Comparison of ENCODE assay signal across 29 cellular contexts in genomic region chr2:177887722-177888121, GRCh38.
"Had no signal": no experiment of that assay in that cellular context is flagged by ENCODE, and none has a peak within 500 bp of the region (broad histone marks: within the 10 kb centered on the region; RNA-seq: fewer than 3 reads in every experiment).

No MANE protein-coding gene starts in this region.

- H3K27ac ChIP-seq: ascending aorta, cardiac muscle cell, VCaP had no signal

- ATAC-seq: activated CD8-positive, alpha-beta T cell treated with anti-CD3 and anti-CD28 coated beads for 36 hours; activated naive CD8-positive, alpha-beta T cell treated with anti-CD3 and anti-CD28 coated beads, Interleukin-2, amount 50 U/mL, for 24 hours; activated T-cell treated with anti-CD3 and anti-CD28 coated beads, Interleukin-2, amount 50 U/mL, for 4 hours; activated T-cell treated with anti-CD3 and anti-CD28 coated beads, Interleukin-2, amount 50 U/mL, for 72 hours; activated T-helper 17 cell treated with anti-CD3 and anti-CD28 coated beads, Interleukin-2, amount 50 U/mL, for 72 hours had no signal

- H3K36me3 ChIP-seq: ascending aorta, cardiac muscle cell had no signal

- H3K4me3 ChIP-seq: ascending aorta, cardiac muscle cell had no signal

- H3K27me3 ChIP-seq: ascending aorta, cardiac muscle cell had no signal

- H3K4me1 ChIP-seq: ascending aorta had no signal

- DNase-seq: activated B cell treated with CpG ODN at 0.5 μM for 24 hours; activated CD4-positive, alpha-beta memory T cell treated with anti-CD3 and anti-CD28 coated beads for 36 hours; activated CD4-positive, alpha-beta T cell treated with anti-CD3 and anti-CD28 coated beads for 4 hours; activated CD4-positive, alpha-beta T cell treated with anti-CD3 and anti-CD28 coated beads, Interleukin-2, amount 10 ng/mL, durations not matched to agents 24 days and 14 days; activated CD4-positive, alpha-beta T cell treated with anti-CD3 and anti-CD28 coated beads, Interleukin-2, amount 50 U/mL, for 1 hour; activated CD4-positive, alpha-beta T cell treated with anti-CD3 and anti-CD28 coated beads, Interleukin-2, amount 50 U/mL, for 4 hours; activated CD4-positive, CD25-positive, alpha-beta regulatory T cell treated with anti-CD3 and anti-CD28 coated beads, Interleukin-2, amount 50 U/mL, for 72 hours; activated CD8-positive, alpha-beta memory T cell treated with anti-CD3 and anti-CD28 coated beads, Interleukin-2, amount 50 U/mL, for 4 hours; activated CD8-positive, alpha-beta T cell treated with anti-CD3 and anti-CD28 coated beads for 36 hours; activated effector memory CD4-positive, alpha-beta T cell treated with anti-CD3 and anti-CD28 coated beads, Interleukin-2, amount 50 U/mL, for 16 hours; activated gamma-delta T cell treated with Interleukin-2 at 50 U/mL for 16 hours; activated naive CD4-positive, alpha-beta T cell; activated naive CD4-positive, alpha-beta T cell treated with anti-CD3 and anti-CD28 coated beads for 36 hours; activated naive CD8-positive, alpha-beta T cell treated with anti-CD3 and anti-CD28 coated beads, Interleukin-2, amount 10 ng/mL, durations not matched to agents 7 days and 5 days; activated naive CD8-positive, alpha-beta T cell treated with anti-CD3 and anti-CD28 coated beads, Interleukin-2, amount 50 U/mL, for 24 hours; activated T-cell treated with anti-CD3 and anti-CD28 coated beads for 4 hours; activated T-cell treated with anti-CD3 and anti-CD28 coated beads, Interleukin-2, amount 50 U/mL, for 1 hour; activated T-cell treated with anti-CD3 and anti-CD28 coated beads, Interleukin-2, amount 50 U/mL, for 4 hours; activated T-cell treated with anti-CD3 and anti-CD28 coated beads, Interleukin-2, amount 50 U/mL, for 72 hours; amygdala; anterior cingulate cortex; caudate nucleus; T-helper 1 cell; T-helper 2 cell; T-helper 9 cell had no signal

- H3K9me3 ChIP-seq: ascending aorta had no signal
